Comparison of ENCODE assay signal across 8 cellular contexts in genomic region chr20:34709836-34710567, GRCh38.
DNase-seq lines count a peak whose midpoint lies in the region; ATAC-seq lines count a peak whose summit lies in the region.

No MANE protein-coding gene starts in this region.

- H3K27ac ChIP-seq in KOPT-K1 (ENCODE audit: low read depth, low read length, poor library complexity, severe bottlenecking), result peak overlapping the region; percentile 63

- peaks cover 7% of the 10 kb centered on the region for H3K36me3 Mint-ChIP-seq in memory B cell

- no peaks in the 10 kb centered on the region for H3K27me3 Mint-ChIP-seq in memory B cell

- H3K27ac Mint-ChIP-seq in memory B cell, result peak overlapping the region; percentile 93

- peak; percentile 44 to 69 (median 50) for DNase-seq in activated CD4-positive, CD25-positive, alpha-beta regulatory T cell (lab: John Stamatoyannopoulos, UW)
- DNase-seq in activated CD4-positive, CD25-positive, alpha-beta regulatory T cell treated with anti-CD3 and anti-CD28 coated beads, Interleukin-2, amount 50 U/mL, for 72 hours, result no peak
- peak; percentile 88 for DNase-seq in SW480 (ENCODE audit: low spot score)
- DNase-seq in effector CD8-positive, alpha-beta T cell (lab: John Stamatoyannopoulos, UW), result peak; percentile 72
- no peak for DNase-seq in memory B cell (ENCODE audit: low spot score in 2 of 2)
- peak; percentile 61 for DNase-seq in stimulated activated naive CD4-positive, alpha-beta T cell treated with Interleukin-2 at 50 U/mL for 16 hours (lab: John Stamatoyannopoulos, UW)

- peak overlapping the region; percentile 86 for H3K4me3 Mint-ChIP-seq in memory B cell

- peaks cover 25% of the 10 kb centered on the region for H3K36me3 ChIP-seq in KOPT-K1 (ENCODE audit: insufficient read depth, low read length)

- no peaks in the 10 kb centered on the region for H3K9me3 ChIP-seq in KOPT-K1 (ENCODE audit: insufficient read depth, low read length, poor library complexity, severe bottlenecking)

- peak; percentile 28 for ATAC-seq in GM21717 (IDR thresholded peaks at IDR 0.05; ENCODE audit: unreplicated experiment)
- peak; percentile 55 for ATAC-seq in memory B cell (ENCODE audit: low read depth)

- no peaks in the 10 kb centered on the region for H3K9me3 Mint-ChIP-seq in memory B cell

- H3K4me1 Mint-ChIP-seq in memory B cell, result peaks cover 19% of the 10 kb centered on the region

Comparison
In these comparisons a context has a peak if more than half of its experiments do, and no peak if none do; other contexts are left out.
1. DNase-seq: peak in activated CD4-positive, CD25-positive, alpha-beta regulatory T cell (4 of 4), SW480 (single experiment), effector CD8-positive, alpha-beta T cell (single experiment) and stimulated activated naive CD4-positive, alpha-beta T cell treated with Interleukin-2 at 50 U/mL for 16 hours (single experiment); none in activated CD4-positive, CD25-positive, alpha-beta regulatory T cell treated with anti-CD3 and anti-CD28 coated beads, Interleukin-2, amount 50 U/mL, for 72 hours (single experiment) and memory B cell (0 of 2).